Comparison of ENCODE assay signal across 17 cellular contexts in genomic region chr4:95761441-95761840, GRCh38.
A peak's percentile ranks its signal among the peaks of the same experiment; 100 is the strongest.
DNase-seq lines count a peak whose midpoint lies in the region; ATAC-seq, FAIRE-seq and TF ChIP-seq lines count a peak whose summit lies in the region.
"Had no signal": no experiment of that assay in that cellular context is flagged by ENCODE, and none has a peak within 500 bp of the region (broad histone marks: within the 10 kb centered on the region; RNA-seq: fewer than 3 reads in every experiment).

No MANE protein-coding gene starts in this region.

- H3K36me3 Mint-ChIP-seq in astrocyte (ENCODE audit: low read depth, unreplicated experiment), result no peaks in the 10 kb centered on the region

- 59% methylated on average over 1 of the region's 1 CpG for WGBS in right lobe of liver (ENCODE audit: insufficient coverage, low coverage, low lambda C conversion rate, missing lambda C conversion rate)

- H3K4me3 ChIP-seq in astrocyte (ENCODE audit: insufficient read depth, low read depth, low read length) (no peak overlapping the region), right lobe of liver (no peak overlapping the region)
- H3K4me3 ChIP-seq: ovary had no signal

- no peaks in the 10 kb centered on the region for H3K79me2 ChIP-seq in astrocyte (ENCODE audit: insufficient read depth, low read length)

- H3K4me2 ChIP-seq in astrocyte (ENCODE audit: low read length), result peak overlapping the region; percentile 54

- no peak overlapping the region for H3K27ac Mint-ChIP-seq in astrocyte (ENCODE audit: unreplicated experiment)
- H3K27ac Mint-ChIP-seq: activated T-cell treated with anti-CD3 and anti-CD28 coated beads, Interleukin-2, amount 50 U/mL, for 24 hours; effector memory CD8-positive, alpha-beta T cell had no signal

- H3K27ac ChIP-seq in astrocyte (ENCODE audit: low read depth, low read length) (peak overlapping the region; percentile 39), foreskin keratinocyte (no peak overlapping the region), right lobe of liver (no peak overlapping the region)
- H3K27ac ChIP-seq: 22Rv1, HL-60, ovary had no signal

- FAIRE-seq in astrocyte (lab: Jason Lieb, UNC), result peak; percentile 13

- H3K36me3 ChIP-seq in astrocyte (ENCODE audit: insufficient read depth, low read length) (no peaks in the 10 kb centered on the region), right lobe of liver (no peaks in the 10 kb centered on the region)
- H3K36me3 ChIP-seq: ovary had no signal

- peak; percentile 99 for ATAC-seq in foreskin keratinocyte
- no peak for ATAC-seq in right lobe of liver
- no peak for ATAC-seq in sciatic nerve
- ATAC-seq: effector memory CD8-positive, alpha-beta T cell had no signal

- H3K27me3 ChIP-seq in astrocyte (ENCODE audit: insufficient read depth, low read length), result no peaks in the 10 kb centered on the region
- no peaks in the 10 kb centered on the region for H3K27me3 ChIP-seq in foreskin keratinocyte
- no peaks in the 10 kb centered on the region for H3K27me3 ChIP-seq in right lobe of liver
- H3K27me3 ChIP-seq: ovary had no signal

- TF ChIP-seq POLR2A in right lobe of liver (IDR thresholded peaks at IDR 0.05), result no peak

- H4K20me1 ChIP-seq in astrocyte (ENCODE audit: insufficient read depth, low read length), result no peaks in the 10 kb centered on the region

- peaks cover 7% of the 10 kb centered on the region for H3K4me1 ChIP-seq in astrocyte (ENCODE audit: insufficient read depth, low read length)
- peaks cover 18% of the 10 kb centered on the region for H3K4me1 ChIP-seq in foreskin keratinocyte
- no peaks in the 10 kb centered on the region for H3K4me1 ChIP-seq in right lobe of liver

- no peak overlapping the region for H3K9ac ChIP-seq in astrocyte (ENCODE audit: low read length)

- H2AFZ ChIP-seq in astrocyte (ENCODE audit: low read depth, low read length), result no peak overlapping the region

- no peaks in the 10 kb centered on the region for H3K9me3 ChIP-seq in astrocyte (ENCODE audit: insufficient read depth, low read depth, low read length)
- no peaks in the 10 kb centered on the region for H3K9me3 ChIP-seq in right lobe of liver
- H3K9me3 ChIP-seq: ovary had no signal

- intact Hi-C loops in right lobe of liver (cut with DNase I), result no loop called here
- intact Hi-C loops in sciatic nerve (cut with DNase I), result no loop called here

- peaks cover 5% of the 10 kb centered on the region for H3K4me1 Mint-ChIP-seq in astrocyte (ENCODE audit: low read depth, unreplicated experiment)

- no peaks in the 10 kb centered on the region for H3K9me3 Mint-ChIP-seq in astrocyte (ENCODE audit: unreplicated experiment)

- peak; percentile 6 for DNase-seq in SIG-M5 treated with dmso at 0.1 percent for 504 hours (lab: John Stamatoyannopoulos, UW; ENCODE audit: unreplicated experiment)
- DNase-seq in SIG-M5 (lab: John Stamatoyannopoulos, UW), result no peak
- peak; percentile 38 for DNase-seq in astrocyte (ENCODE audit: low read depth)
- peak; percentile 77 to 89 for DNase-seq in foreskin keratinocyte
- peak; percentile 33 for DNase-seq in smooth muscle cell of the brain vasculature (ENCODE audit: low read depth, low spot score)
- DNase-seq in right lobe of liver, result no peak
- DNase-seq in sciatic nerve (ENCODE audit: low spot score), result no peak
- no peak for DNase-seq in NCI-H1105 treated with DMSO at 0.1 percent for 48 hours (lab: John Stamatoyannopoulos, UW)
- DNase-seq: activated CD4-positive, alpha-beta T cell treated with anti-CD3 and anti-CD28 coated beads for 4 hours; activated T-cell treated with anti-CD3 and anti-CD28 coated beads, Interleukin-2, amount 50 U/mL, for 24 hours; effector memory CD8-positive, alpha-beta T cell; HCEC 1CT; hippocampal formation; ovary; T-helper 1 cell had no signal

- no peaks in the 10 kb centered on the region for H3K27me3 Mint-ChIP-seq in astrocyte (ENCODE audit: low read depth, unreplicated experiment)
- H3K27me3 Mint-ChIP-seq: activated T-cell treated with anti-CD3 and anti-CD28 coated beads, Interleukin-2, amount 50 U/mL, for 24 hours; effector memory CD8-positive, alpha-beta T cell had no signal

- TF ChIP-seq CTCF in astrocyte (IDR thresholded peaks at IDR 0.05; ENCODE audit: insufficient read depth, low read depth, low read length) (no peak), foreskin keratinocyte (conservative IDR thresholded peaks at IDR 0.05) (no peak), right lobe of liver (IDR thresholded peaks at IDR 0.05) (no peak)

- H3K4me3 Mint-ChIP-seq in astrocyte (ENCODE audit: unreplicated experiment), result no peak overlapping the region
- H3K4me3 Mint-ChIP-seq: activated T-cell treated with anti-CD3 and anti-CD28 coated beads, Interleukin-2, amount 50 U/mL, for 24 hours; effector memory CD8-positive, alpha-beta T cell had no signal

Comparison
In these comparisons a context has a peak if more than half of its experiments do, and no peak if none do; other contexts are left out.
1. DNase-seq: peak in SIG-M5 treated with dmso at 0.1 percent for 504 hours (single experiment), astrocyte (single experiment), foreskin keratinocyte (2 of 2) and smooth muscle cell of the brain vasculature (single experiment); none in SIG-M5 (single experiment), right lobe of liver (0 of 3), sciatic nerve (single experiment) and NCI-H1105 treated with DMSO at 0.1 percent for 48 hours (single experiment).